Comparison of ENCODE assay signal across 16 cellular contexts in genomic region chr3:167102071-167102470, GRCh38.
A peak's percentile ranks its signal among the peaks of the same experiment; 100 is the strongest.
DNase-seq lines count a peak whose midpoint lies in the region; ATAC-seq and TF ChIP-seq lines count a peak whose summit lies in the region.
"Had no signal": no experiment of that assay in that cellular context is flagged by ENCODE, and none has a peak within 500 bp of the region (broad histone marks: within the 10 kb centered on the region; RNA-seq: fewer than 3 reads in every experiment).

No MANE protein-coding gene starts in this region.

- H3K27me3 ChIP-seq in HCT116 (ENCODE audit: insufficient read depth, low read length) (no peaks in the 10 kb centered on the region), PC-9 (ENCODE audit: insufficient read depth, low read depth) (no peaks in the 10 kb centered on the region)

- POLR2A ChIA-PET in HCT116 (lab: Charles Lee) (no interaction called here), PC-9 (lab: Charles Lee; ENCODE audit: unreplicated experiment) (no interaction called here)

- DNase-seq in DMS 273 (lab: John Stamatoyannopoulos, UW; ENCODE audit: unreplicated experiment), result peak; percentile 52
- no peak for DNase-seq in DMS 273 treated with DMSO at 0.1 percent for 48 hours (lab: John Stamatoyannopoulos, UW)
- DNase-seq in HCT116 (ENCODE audit: low read depth, low spot score), result peak; percentile 6
- DNase-seq in PC-9, result no peak
- DNase-seq in left lobe of liver (ENCODE audit: low spot score), result no peak
- no peak for DNase-seq in GM19238 (ENCODE audit: insufficient read length, low spot score)
- DNase-seq in NCI-H146 (lab: John Stamatoyannopoulos, UW), result no peak
- no peak for DNase-seq in activated CD4-positive, alpha-beta T cell treated with anti-CD3 and anti-CD28 coated beads for 4 hours
- DNase-seq: activated CD8-positive, alpha-beta T cell treated with anti-CD3 and anti-CD28 coated beads for 36 hours; cortex of kidney; left colon; NCI-H1092; NCI-H510A treated with DMSO at 0.1 percent for 48 hours; T-helper 17 cell had no signal

- H3K79me2 ChIP-seq in HCT116 (ENCODE audit: insufficient read depth, low read length) (no peaks in the 10 kb centered on the region), PC-9 (ENCODE audit: low read depth) (no peaks in the 10 kb centered on the region)

- H3K4me2 ChIP-seq in HCT116 (ENCODE audit: low read length), result no peak overlapping the region
- no peak overlapping the region for H3K4me2 ChIP-seq in PC-9

- H3K9me2 ChIP-seq in HCT116 (ENCODE audit: insufficient read depth), result no peaks in the 10 kb centered on the region
- no peaks in the 10 kb centered on the region for H3K9me2 ChIP-seq in PC-9 (ENCODE audit: insufficient read depth)

- CTCF ChIA-PET in HCT116 (lab: Charles Lee) (interaction anchor here (1.0 kb wide), 1 partner anchor 248 kb away, joined by 4 read pairs; no protein-coding TSS in a partner anchor), PC-9 (lab: Charles Lee) (no interaction called here)

- no peaks in the 10 kb centered on the region for H3K9me3 ChIP-seq in HCT116 (ENCODE audit: control insufficient read depth in 1 of 2, insufficient read depth in 1 of 2, low read depth in 1 of 2, low read length in 2 of 2)
- H3K9me3 ChIP-seq in PC-9 (ENCODE audit: insufficient read depth, low read depth), result no peaks in the 10 kb centered on the region

- no peaks in the 10 kb centered on the region for H3K4me1 ChIP-seq in HCT116 (ENCODE audit: control insufficient read depth in 1 of 2, insufficient read depth in 2 of 2, low read length in 2 of 2)
- no peaks in the 10 kb centered on the region for H3K4me1 ChIP-seq in PC-9 (replicated peaks; ENCODE audit: insufficient read depth)

- H2AFZ ChIP-seq in HCT116 (ENCODE audit: low read depth, low read length, poor library complexity, severe bottlenecking) (no peak overlapping the region), PC-9 (no peak overlapping the region)

- BruUV-seq in HCT116 (replicated peaks; lab: Mats Ljungman, UMichigan), result no TSS peak
- no TSS peak for BruUV-seq in PC-9 (replicated peaks; lab: Mats Ljungman, UMichigan)

- no peaks in the 10 kb centered on the region for H4K20me1 ChIP-seq in HCT116 (ENCODE audit: insufficient read depth)
- H4K20me1 ChIP-seq in PC-9 (ENCODE audit: insufficient read depth), result no peaks in the 10 kb centered on the region

- ATAC-seq in HCT116 (no peak; the same call in 1 of the 2 replicates), left lobe of liver (peak; percentile 53)
- ATAC-seq: activated CD8-positive, alpha-beta T cell treated with anti-CD3 and anti-CD28 coated beads for 36 hours; activated naive CD4-positive, alpha-beta T cell treated with anti-CD3 and anti-CD28 coated beads, Interleukin-2, amount 50 U/mL, for 72 hours; left colon; T-helper 17 cell had no signal

- intact Hi-C loops in HCT116 (cut with micrococcal nuclease), result no loop called here
- intact Hi-C loops in PC-9 (cut with micrococcal nuclease; ENCODE audit: unreplicated experiment), result no loop called here

- peak; percentile 29 for TF ChIP-seq RAD21 in HCT116 (IDR thresholded peaks at IDR 0.05; ENCODE audit: low read depth)

- no peak overlapping the region for H3K27ac ChIP-seq in HCT116 (ENCODE audit: low read depth, low read length)
- H3K27ac ChIP-seq in PC-9, result no peak overlapping the region
- H3K27ac ChIP-seq: skin epidermis had no signal

- RAD21 ChIA-PET in HCT116 (lab: Charles Lee; ENCODE audit: low non-redundant PET in 1 of 2, low total read pairs in 2 of 2, uncharacterized antibody in 2 of 2, unreplicated experiment in 2 of 2), result no interaction called here

- H3K4me3 ChIP-seq in HCT116 (replicated peaks in 1 of 2; ENCODE audit: low read depth in 1 of 2, low read length in 2 of 2), result no peak overlapping the region
- H3K4me3 ChIP-seq in PC-9, result no peak overlapping the region
- H3K4me3 ChIP-seq: skin epidermis had no signal

- peak; percentile 4 to 38 (median 27); a peak in 4 of 6 replicates for TF ChIP-seq CTCF in HCT116 (IDR thresholded peaks at IDR 0.05 in 2 of 3, conservative IDR thresholded peaks at IDR 0.05 in 1 of 3; ENCODE audit: borderline replicate concordance in 1 of 3, insufficient read depth in 1 of 3, low read depth in 2 of 3, low read length in 2 of 3)
- 0 out of 2 replicates have a peak, but pooled peaks have one; percentile 17 for TF ChIP-seq CTCF in PC-9 (conservative IDR thresholded peaks at IDR 0.05)

- no peak overlapping the region for H3K9ac ChIP-seq in HCT116 (ENCODE audit: low read length)

- H3K36me3 ChIP-seq in HCT116 (ENCODE audit: control insufficient read depth in 1 of 2, insufficient read depth in 2 of 2, low read length in 2 of 2) (no peaks in the 10 kb centered on the region), PC-9 (ENCODE audit: low read depth) (no peaks in the 10 kb centered on the region)

- no peaks in the 10 kb centered on the region for H3F3A ChIP-seq in PC-9 (ENCODE audit: insufficient read depth, low read depth)

- TF ChIP-seq POLR2A in HCT116 (IDR thresholded peaks at IDR 0.05; ENCODE audit: borderline replicate concordance, extremely low read depth, insufficient read depth, insufficient read length), result no peak

TF ChIP-seq in HCT116, 20 proteins besides CTCF, POLR2A, EP300 and RAD21:
- TF ChIP-seq POLR2AphosphoS5 (IDR thresholded peaks at IDR 0.05; ENCODE audit: low read depth, low read length), result no peak
- TF ChIP-seq ZNF274 (IDR thresholded peaks at IDR 0.05; ENCODE audit: low read depth, low read length), result no peak
- TF ChIP-seq, protein P1, sequence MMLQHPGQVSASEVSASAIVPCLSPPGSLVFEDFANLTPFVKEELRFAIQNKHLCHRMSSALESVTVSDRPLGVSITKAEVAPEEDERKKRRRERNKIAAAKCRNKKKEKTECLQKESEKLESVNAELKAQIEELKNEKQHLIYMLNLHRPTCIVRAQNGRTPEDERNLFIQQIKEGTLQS (IDR thresholded peaks at IDR 0.05), result no peak
- no peak for TF ChIP-seq ZFX (IDR thresholded peaks at IDR 0.05)
- no peak for TF ChIP-seq FOSL1 (IDR thresholded peaks at IDR 0.05; ENCODE audit: low read depth)
- no peak for TF ChIP-seq ELF1 (IDR thresholded peaks at IDR 0.05; ENCODE audit: borderline replicate concordance, low read depth)
- TF ChIP-seq SIN3A (IDR thresholded peaks at IDR 0.05; ENCODE audit: low read depth), result no peak
- TF ChIP-seq JUND (IDR thresholded peaks at IDR 0.05), result no peak
- TF ChIP-seq EZH2phosphoT487 (IDR thresholded peaks at IDR 0.05; ENCODE audit: borderline replicate concordance), result no peak
- no peak for TF ChIP-seq ZBTB33 (IDR thresholded peaks at IDR 0.05; ENCODE audit: extremely low read depth, insufficient replicate concordance, low read length)

Comparison
In these comparisons a context has a peak if more than half of its experiments do, and no peak if none do; other contexts are left out.
1. DNase-seq: peak in DMS 273 (single experiment) and HCT116 (single experiment); none in DMS 273 treated with DMSO at 0.1 percent for 48 hours (single experiment), PC-9 (0 of 2), left lobe of liver (single experiment), GM19238 (single experiment), NCI-H146 (single experiment) and activated CD4-positive, alpha-beta T cell treated with anti-CD3 and anti-CD28 coated beads for 4 hours (0 of 2).